Comparison of ENCODE assay signal across 1 cellular context in genomic region chr2:175170679-175171304, GRCh38.
TF ChIP-seq lines count a peak whose summit lies in the region.

No MANE protein-coding gene starts in this region.

TF ChIP-seq in K562, 482 proteins besides CTCF, POLR2A, EP300 and RAD21 (continued from another document):
- TF ChIP-seq ZNF592 (IDR thresholded peaks at IDR 0.05) (no peak), ZNF41 (CRISPR knock-in tag; conservative IDR thresholded peaks at IDR 0.05) (0 out of 2 replicates have a peak, but pooled peaks have one; percentile 5), LEF1 (IDR thresholded peaks at IDR 0.05) (no peak), ZNF766 (CRISPR knock-in tag; conservative IDR thresholded peaks at IDR 0.05) (0 out of 2 replicates have a peak, but pooled peaks have one; percentile 13), PHF21A (IDR thresholded peaks at IDR 0.05; ENCODE audit: borderline replicate concordance, low read depth) (0 out of 2 replicates have a peak, but pooled peaks have one; percentile 15), CBX1 (IDR thresholded peaks at IDR 0.05; ENCODE audit: low read depth) (no peak), PHTF2 (CRISPR knock-in tag; IDR thresholded peaks at IDR 0.05) (no peak), RBM25 (IDR thresholded peaks at IDR 0.05; ENCODE audit: low read depth, low read length, severe bottlenecking) (no peak), ZNF280B (CRISPR knock-in tag; IDR thresholded peaks at IDR 0.05) (no peak), ZKSCAN1 (IDR thresholded peaks at IDR 0.05; ENCODE audit: low read depth, low read length) (no peak), CEBPG (CRISPR knock-in tag; IDR thresholded peaks at IDR 0.05) (no peak), CEBPG (tag; conservative IDR thresholded peaks at IDR 0.05 in 1 of 2, IDR thresholded peaks at IDR 0.05 in 1 of 2) (no peak), HBP1 (CRISPR knock-in tag; IDR thresholded peaks at IDR 0.05) (0 out of 2 replicates have a peak, but pooled peaks have one; percentile 47), ZBTB26 (CRISPR knock-in tag; IDR thresholded peaks at IDR 0.05) (peak; percentile 74), RAD51 (IDR thresholded peaks at IDR 0.05; ENCODE audit: borderline replicate concordance, low read depth) (no peak), MBD2 (IDR thresholded peaks at IDR 0.05; ENCODE audit: borderline replicate concordance, low read depth) (no peak), TAL1 (IDR thresholded peaks at IDR 0.05) (no peak), RREB1 (CRISPR knock-in tag; IDR thresholded peaks at IDR 0.05) (no peak), ZNF609 (CRISPR knock-in tag; IDR thresholded peaks at IDR 0.05; ENCODE audit: borderline replicate concordance) (no peak), MCM3 (IDR thresholded peaks at IDR 0.05) (no peak)
TF ChIP-seq in K562: peak in this region for 40.
